Comparison of ENCODE assay signal across 10 cellular contexts in genomic region chr13:33229446-33230177, GRCh38. TPM values are rescaled to one million over a fixed set of nuclear protein-coding genes. Genes with fewer than 3 reads are reported as not detected.
A peak's percentile ranks its signal among the peaks of the same experiment; 100 is the strongest.
DNase-seq lines count a peak whose midpoint lies in the region; ATAC-seq and TF ChIP-seq lines count a peak whose summit lies in the region.
"Had no signal": no experiment of that assay in that cellular context is flagged by ENCODE, and none has a peak within 500 bp of the region (broad histone marks: within the 10 kb centered on the region; RNA-seq: fewer than 3 reads in every experiment).

No MANE protein-coding gene starts in this region.

- H3K4me1 Mint-ChIP-seq in neural crest cell: peaks cover 48% of the 10 kb centered on the region
- H3K4me1 Mint-ChIP-seq in T-helper 17 cell: peaks cover 8% of the 10 kb centered on the region

- peaks cover 7% of the 10 kb centered on the region for H3K9me3 Mint-ChIP-seq in neural crest cell

- H3K27ac Mint-ChIP-seq in neural crest cell (ENCODE audit: unreplicated experiment): peak overlapping the region; percentile 99
- no peak overlapping the region for H3K27ac Mint-ChIP-seq in T-helper 17 cell
- H3K27ac Mint-ChIP-seq: activated T-helper 2 cell treated with anti-CD3 and anti-CD28 coated beads, Interferon-gamma antibody, Interleukin-2, Interleukin-4, amounts not matched to agents 10 μg/mL and 5 μg/mL and 100 μg/mL, durations not matched to agents 14 hours and 24 hours and 36 hours had no signal

- ATAC-seq in Right ventricle myocardium inferior: peak; percentile 77
- no peak for ATAC-seq in HG03469 (IDR thresholded peaks at IDR 0.05; ENCODE audit: unreplicated experiment)
- ATAC-seq in GM19328 (IDR thresholded peaks at IDR 0.05; ENCODE audit: unreplicated experiment): no peak
- no peak for ATAC-seq in T-helper 17 cell

- H3K4me1 ChIP-seq in esophagus squamous epithelium: peaks cover 0 to 51% (median 20%) of the 10 kb centered on the region in 3 donors

- H3K4me3 ChIP-seq in esophagus squamous epithelium: no peak overlapping the region

- TF ChIP-seq POLR2A in esophagus squamous epithelium (IDR thresholded peaks at IDR 0.05): no peak

- H3K4me3 Mint-ChIP-seq in neural crest cell: peak overlapping the region; percentile 70
- no peak overlapping the region for H3K4me3 Mint-ChIP-seq in T-helper 17 cell

- DNase-seq in Right ventricle myocardium inferior (ENCODE audit: missing footprints) (peak; percentile 65), cardiac septum (ENCODE audit: low spot score) (no peak), esophagus squamous epithelium (lab: John Stamatoyannopoulos, UW) (no peak), neural crest cell (ENCODE audit: low read depth, low spot score) (peak; percentile 20), T-helper 17 cell (no peak), SHP77 (lab: John Stamatoyannopoulos, UW) (no peak)
- DNase-seq: SHP77 treated with DMSO at 0.1 percent for 48 hours had no signal

- peaks cover 0 to 4% (median 0%) of the 10 kb centered on the region in 3 donors for H3K9me3 ChIP-seq in esophagus squamous epithelium
- no peaks in the 10 kb centered on the region for H3K9me3 ChIP-seq in T-helper 17 cell (ENCODE audit: control insufficient read depth, low read length, poor library complexity, severe bottlenecking)

- 71 to 78% methylated on average over 10 of the region's 10 CpGs for WGBS in esophagus squamous epithelium, 2 donors

- no peak for TF ChIP-seq CTCF in esophagus squamous epithelium (IDR thresholded peaks at IDR 0.05)
- TF ChIP-seq CTCF in neural crest cell (conservative IDR thresholded peaks at IDR 0.05): no peak

- no peaks in the 10 kb centered on the region for H3K27me3 ChIP-seq in esophagus squamous epithelium

- H3K27me3 Mint-ChIP-seq in neural crest cell (ENCODE audit: low read depth) (no peaks in the 10 kb centered on the region), T-helper 17 cell (peaks cover 22% of the 10 kb centered on the region)

- H3K36me3 ChIP-seq in esophagus squamous epithelium: peaks cover 0 to 6% (median 0%) of the 10 kb centered on the region in 3 donors

- intact Hi-C loops in Right ventricle myocardium inferior (cut with DNase I): loop anchor here (5.0 to 10.0 kb wide), 3 partner anchors 123 to 495 kb away; no protein-coding TSS in a partner anchor
- intact Hi-C loops in cardiac septum (cut with DNase I): loop anchor here (2.0 to 10.0 kb wide), 4 partner anchors 55 to 495 kb away; partner anchors contain the start of gene STARD13
- intact Hi-C loops in esophagus squamous epithelium (cut with DNase I): no loop called here

- H3K36me3 Mint-ChIP-seq in neural crest cell (ENCODE audit: low read depth) (peaks cover 22% of the 10 kb centered on the region), T-helper 17 cell (ENCODE audit: low read depth) (no peaks in the 10 kb centered on the region)

- peak overlapping the region in 3 of 4 donors; percentile 72 to 74 (median 73) for H3K27ac ChIP-seq in esophagus squamous epithelium

RNA-seq across cellular contexts. Expression of gene STARD13, which starts 55.9 kb away (rescaled TPM):
- total RNA-seq in Right ventricle myocardium inferior: 36.4 TPM
- total RNA-seq in cardiac septum: 26.9 TPM
- 10 to 100 TPM in 1 of 4 donors, 1 to 10 TPM in 3; 1.3 to 18.7 (median 4.4) TPM for total RNA-seq in esophagus squamous epithelium
- 23.6 and 24.2 TPM in 2 replicates for total RNA-seq in neural crest cell
- total RNA-seq in T-helper 17 cell: not detected

Comparison
In these comparisons a context has a peak if more than half of its experiments do, and no peak if none do; other contexts are left out.
1. DNase-seq: peak in Right ventricle myocardium inferior (single experiment) and neural crest cell (single experiment); none in cardiac septum (single experiment), esophagus squamous epithelium (single experiment), T-helper 17 cell (0 of 3) and SHP77 (0 of 2).